31 cellular contexts compared by ENCODE assay signal in the genomic region with DNA sequence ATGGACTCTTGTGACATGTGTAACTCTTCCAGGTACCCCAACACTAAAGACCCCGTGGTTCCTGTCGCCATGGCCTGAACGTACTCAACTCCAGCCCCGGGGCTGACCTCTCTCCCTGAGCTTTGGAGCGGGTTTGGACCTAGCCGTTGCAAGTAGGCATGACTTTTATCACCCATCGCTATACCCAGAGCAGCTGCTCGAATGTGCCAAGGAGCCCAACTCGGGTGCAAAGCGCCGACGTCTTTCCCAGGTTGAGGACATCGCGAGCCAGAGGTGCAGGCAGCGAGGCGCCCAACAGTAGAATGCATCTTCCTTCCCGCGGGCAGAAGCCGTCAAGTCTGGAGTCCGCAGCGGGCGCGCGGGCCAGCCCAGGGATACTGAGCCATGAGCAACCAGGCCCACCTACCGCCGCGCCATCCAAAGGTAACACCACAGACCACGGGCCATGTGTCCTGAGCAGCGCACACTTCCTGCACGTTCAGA. TPM values are rescaled to one million over a fixed set of nuclear protein-coding genes. Genes with fewer than 3 reads are reported as not detected.
DNase-seq lines count a peak whose midpoint lies in the region; ATAC-seq, FAIRE-seq and TF ChIP-seq lines count a peak whose summit lies in the region.
"Had no signal": no experiment of that assay in that cellular context is flagged by ENCODE, and none has a peak within 500 bp of the region (broad histone marks: within the 10 kb centered on the region; RNA-seq: fewer than 3 reads in every experiment).

No MANE protein-coding gene starts in this region.

- no peaks in the 10 kb centered on the region for H3K36me3 ChIP-seq in HUES48 (ENCODE audit: control insufficient read depth, insufficient read depth, low read length)
- H3K36me3 ChIP-seq in GM12878 (ENCODE audit: control insufficient read depth in 2 of 2, insufficient read depth in 2 of 2, low read length in 1 of 2), result no peaks in the 10 kb centered on the region
- no peaks in the 10 kb centered on the region for H3K36me3 ChIP-seq in iPS-15b (ENCODE audit: control insufficient read depth, insufficient read depth, low read length)
- H3K36me3 ChIP-seq in heart right ventricle, result no peaks in the 10 kb centered on the region
- H3K36me3 ChIP-seq: BLaER1 treated with 17β-estradiol and CSF1 and Interleukin-3, amounts not matched to agents 10 nM and 100 nM; sigmoid colon; SJCRH30 had no signal

- H3K4me1 ChIP-seq in HUES48 (ENCODE audit: control insufficient read depth, insufficient read depth, low read length), result peaks cover 32% of the 10 kb centered on the region
- peaks cover 51% of the 10 kb centered on the region for H3K4me1 ChIP-seq in GM12878 (ENCODE audit: control insufficient read depth, insufficient read depth, low read length)
- H3K4me1 ChIP-seq in iPS-15b (ENCODE audit: control insufficient read depth, insufficient read depth, low read length), result no peaks in the 10 kb centered on the region
- H3K4me1 ChIP-seq in heart right ventricle, result peaks cover 5 to 29% (median 11%) of the 10 kb centered on the region in 9 donors
- H3K4me1 ChIP-seq: Caco-2, SJCRH30 had no signal

- TF ChIP-seq RAD21 in GM12878 (IDR thresholded peaks at IDR 0.05; ENCODE audit: insufficient read depth, low read depth, low read length), result no peak

- ATAC-seq in GM12878 (no peak), sciatic nerve (no peak), heart right ventricle (no peak), HG03342 (IDR thresholded peaks at IDR 0.05; ENCODE audit: unreplicated experiment) (no peak)
- ATAC-seq: activated T-helper 17 cell treated with anti-CD3 and anti-CD28 coated beads, Interleukin-2, amount 50 U/mL, for 72 hours had no signal

- SMC1A ChIA-PET in GM12878 (lab: Charles Lee; ENCODE audit: uncharacterized antibody, unreplicated experiment), result no interaction called here

- no peaks in the 10 kb centered on the region for H4K20me1 ChIP-seq in GM12878 (ENCODE audit: control insufficient read depth, insufficient read depth)
- H4K20me1 ChIP-seq: BLaER1 treated with 17β-estradiol and CSF1 and Interleukin-3, amounts not matched to agents 10 nM and 100 nM had no signal

- TF ChIP-seq CTCF in GM12878 (IDR thresholded peaks at IDR 0.05 in 2 of 3, conservative IDR thresholded peaks at IDR 0.05 in 1 of 3; ENCODE audit: control insufficient read depth in 2 of 3, extremely low read depth in 1 of 3, insufficient read depth in 1 of 3, low read depth in 3 of 3, low read length in 3 of 3), result no peak
- TF ChIP-seq CTCF in heart right ventricle (IDR thresholded peaks at IDR 0.05), result no peak

- H2AFZ ChIP-seq in GM12878 (ENCODE audit: control insufficient read depth, low read depth, low read length), result no peak overlapping the region; the same call in 1 of the 2 replicates

- no peak for DNase-seq in GM12878 (ENCODE audit: low read depth, low spot score)
- peak; percentile 77 for DNase-seq in posterior vena cava (ENCODE audit: low spot score)
- no peak for DNase-seq in sciatic nerve (ENCODE audit: low spot score)
- no peak for DNase-seq in activated naive CD4-positive, alpha-beta T cell treated with Interleukin-2 at 50 U/mL for 16 hours
- DNase-seq in heart right ventricle, result no peak
- DNase-seq: activated CD4-positive, alpha-beta T cell treated with anti-CD3 and anti-CD28 coated beads, Interleukin-2, amount 50 U/mL, for 4 hours; activated CD4-positive, CD25-positive, alpha-beta regulatory T cell; amygdala; Caco-2; DMS79; effector CD8-positive, alpha-beta T cell; foreskin melanocyte; GF-D8; hippocampal formation; NCI-H1092 treated with DMSO at 0.1 percent for 48 hours; NCI-H1930; sigmoid colon; SJCRH30; stimulated activated naive CD4-positive, alpha-beta T cell; testis had no signal

- peaks cover 100% of the 10 kb centered on the region for H3K27me3 ChIP-seq in HUES48 (ENCODE audit: control insufficient read depth, insufficient read depth, low read length)
- peaks cover 0 to 17% of the 10 kb centered on the region in 2 experiments; a peak in 3 of 4 replicates for H3K27me3 ChIP-seq in GM12878 (replicated peaks in 1 of 2; ENCODE audit: control insufficient read depth in 2 of 2, insufficient read depth in 2 of 2, low read length in 1 of 2)
- H3K27me3 ChIP-seq in iPS-15b (ENCODE audit: control insufficient read depth, insufficient read depth, low read length), result peaks cover 96% of the 10 kb centered on the region
- peaks cover 18 to 90% (median 83%) of the 10 kb centered on the region in 7 donors for H3K27me3 ChIP-seq in heart right ventricle

- 33% methylated on average over 30 of the region's 30 CpGs for WGBS in GM12878 (ENCODE audit: insufficient coverage, insufficient replicate concordance, low lambda C conversion rate, missing lambda C conversion rate)
- 6 to 11% methylated on average over 30 of the region's 30 CpGs for WGBS in heart right ventricle, 2 donors

- peak overlapping the region; percentile 12 for H3K4me2 ChIP-seq in GM12878 (ENCODE audit: control insufficient read depth, insufficient read depth)

- H3K4me3 ChIP-seq in HUES48 (ENCODE audit: low read depth, low read length) (peak overlapping the region; percentile 40), GM12878 (peak overlapping the region; percentile 40; the same call in 1 of the 2 replicates), iPS-15b (ENCODE audit: low read depth, low read length) (peak overlapping the region; percentile 38), heart right ventricle (no peak overlapping the region)
- H3K4me3 ChIP-seq: BLaER1 treated with 17β-estradiol and CSF1 and Interleukin-3, amounts not matched to agents 10 nM and 100 nM; sigmoid colon; SJCRH30; testis had no signal

- RAD21 ChIA-PET in GM12878 (lab: Charles Lee; ENCODE audit: unreplicated experiment), result no interaction called here

- no peak overlapping the region for H3K9ac ChIP-seq in HUES48 (ENCODE audit: low read depth, low read length)
- no peak overlapping the region; the same call in 1 of the 2 replicates for H3K9ac ChIP-seq in GM12878 (ENCODE audit: control insufficient read depth, insufficient read depth, low read length)
- H3K9ac ChIP-seq in iPS-15b (ENCODE audit: low read depth, low read length), result no peak overlapping the region
- H3K9ac ChIP-seq: BLaER1 treated with 17β-estradiol and CSF1 and Interleukin-3, amounts not matched to agents 10 nM and 100 nM had no signal

- H3K27ac ChIP-seq in HUES48 (ENCODE audit: low read depth, low read length) (no peak overlapping the region), GM12878 (ENCODE audit: control insufficient read depth, insufficient read depth) (0 out of 2 replicates have a peak overlapping the region, but pooled peaks have one; percentile 6), heart right ventricle (no peak overlapping the region)
- H3K27ac ChIP-seq: BLaER1 treated with 17β-estradiol and CSF1 and Interleukin-3, amounts not matched to agents 10 nM and 100 nM; HL-60; sigmoid colon; SJCRH30; testis had no signal

- no peaks in the 10 kb centered on the region; the same call in 1 of the 2 replicates for H3K79me2 ChIP-seq in GM12878 (ENCODE audit: control insufficient read depth, insufficient read depth, low read length)

- in situ Hi-C loops in GM12878 (cut with MboI), result no loop called here

- FAIRE-seq in GM12878 (lab: Jason Lieb, UNC), result no peak
- FAIRE-seq: bronchial epithelial cell, keratinocyte, RCC 7860, urothelium cell line had no signal

- POLR2A ChIA-PET in GM12878 (lab: Charles Lee), result no interaction called here

- BruUV-seq in GM12878 (replicated peaks; lab: Mats Ljungman, UMichigan), result no TSS peak

- TF ChIP-seq EP300 in GM12878 (IDR thresholded peaks at IDR 0.05; ENCODE audit: borderline replicate concordance in 1 of 2, control insufficient read depth in 1 of 2, low read depth in 2 of 2, low read length in 2 of 2), result no peak

- no peak for TF ChIP-seq POLR2A in GM12878 (IDR thresholded peaks at IDR 0.05; ENCODE audit: low read depth, low read length)

- CTCF ChIA-PET in GM12878 (lab: Yijun Ruan, JAX), result no interaction called here

- H3K9me3 ChIP-seq in HUES48 (ENCODE audit: control insufficient read depth, insufficient read depth, low read length) (peaks cover 2% of the 10 kb centered on the region; the same call in 1 of the 2 replicates), GM12878 (replicated peaks; ENCODE audit: control insufficient read depth, insufficient read depth, low read length) (no peaks in the 10 kb centered on the region; the same call in 2 of the 3 replicates), iPS-15b (ENCODE audit: control insufficient read depth, insufficient read depth, low read length) (no peaks in the 10 kb centered on the region), heart right ventricle (no peaks in the 10 kb centered on the region)
- H3K9me3 ChIP-seq: Caco-2, sigmoid colon, SJCRH30, testis had no signal

- intact Hi-C loops in GM12878 (cut with micrococcal nuclease; ENCODE audit: unreplicated experiment), result no loop called here
- intact Hi-C loops in posterior vena cava (cut with DNase I), result no loop called here
- intact Hi-C loops in sciatic nerve (cut with DNase I), result no loop called here
- intact Hi-C loops in heart right ventricle (cut with DNase I), result no loop called here

RNA-seq across cellular contexts. Expression of a gene that starts 5.7 kb away (rescaled TPM):
- not detected in 2 replicates for total RNA-seq in GM12878 (2013; cell fraction: nucleolus; rRNA removed)
- total RNA-seq in GM12878 (2014; rRNA removed) (0.16 and 0.56 TPM in 2 replicates), GM12878 (2014; rRNA removed; fragmentation: Illumina TruSeq; extraction: Trizol) (0.41 and 0.45 TPM in 2 replicates), GM12878 (2021) (0.29 and 0.54 TPM in 2 replicates), posterior vena cava (under 1 TPM; 0.19 to 0.51 TPM), sciatic nerve (1.6 TPM), heart right ventricle (under 1 TPM in 4 of 10 donors, not detected in 6; 0.10 to 0.16 (median 0.12) TPM)
- 6.2 TPM for polyA plus RNA-seq in GM12878 (2011; ENCODE audit: low read depth)
- polyA plus RNA-seq in GM12878 (2011; rRNA removed) (not detected in 2 replicates), GM12878 (2014; fragmentation: Illumina TruSeq; extraction: Trizol) (0.29 and 0.54 TPM in 2 replicates), GM12878 (2014; fragmentation: Nextera tagmentation; extraction: Ambion mirVana) (under 1 TPM; 0.49 to 0.56 TPM), GM12878 (2014; rRNA removed) (0.40 and 0.49 TPM in 2 replicates), GM12878 (2016; fragmentation: Nextera tagmentation; extraction: Ambion mirVana) (under 1 TPM; 0.10 to 0.17 TPM), heart right ventricle (under 1 TPM in 1 of 2 donors, not detected in 1; 0.04 TPM)
- not detected in 2 replicates for polyA plus RNA-seq in GM12878 (2011; cell fraction: cytosol; rRNA removed)
- 0.06 TPM in 1 of 2 replicates, not detected in the other for polyA plus RNA-seq in GM12878 (2011; cell fraction: nucleus; rRNA removed)
- polyA plus RNA-seq in GM12878 (2012), result 6.3 and 9.8 TPM in 2 replicates
- polyA minus RNA-seq in GM12878 (2011; rRNA and poly(A)+ RNA removed), result not detected in 2 replicates
- not detected in 2 replicates for polyA minus RNA-seq in GM12878 (2011; cell fraction: cytosol; rRNA and poly(A)+ RNA removed)
- polyA minus RNA-seq in GM12878 (2011; cell fraction: nucleus; rRNA and poly(A)+ RNA removed), result not detected in 2 replicates
- total RNA-seq: activated T-helper 17 cell treated with anti-CD3 and anti-CD28 coated beads, Interleukin-2, amount 50 U/mL, for 72 hours; bronchial epithelial cell; Caco-2; natural killer cell treated with Interleukin-12 subunit alpha and Interleukin-12 subunit beta and Interleukin-15 and Interleukin-18, amount 100 ng/mL, for 72 hours; SJCRH30 had no signal
- polyA plus RNA-seq: keratinocyte had no signal

Comparison
In these comparisons a context has a peak if more than half of its experiments do, and no peak if none do; other contexts are left out.
1. H3K4me3 ChIP-seq: peak in HUES48 (single experiment), GM12878 (single experiment) and iPS-15b (single experiment); none in heart right ventricle (0 of 10).